ENCODE assay signal across 2 cellular contexts in the genomic region with DNA sequence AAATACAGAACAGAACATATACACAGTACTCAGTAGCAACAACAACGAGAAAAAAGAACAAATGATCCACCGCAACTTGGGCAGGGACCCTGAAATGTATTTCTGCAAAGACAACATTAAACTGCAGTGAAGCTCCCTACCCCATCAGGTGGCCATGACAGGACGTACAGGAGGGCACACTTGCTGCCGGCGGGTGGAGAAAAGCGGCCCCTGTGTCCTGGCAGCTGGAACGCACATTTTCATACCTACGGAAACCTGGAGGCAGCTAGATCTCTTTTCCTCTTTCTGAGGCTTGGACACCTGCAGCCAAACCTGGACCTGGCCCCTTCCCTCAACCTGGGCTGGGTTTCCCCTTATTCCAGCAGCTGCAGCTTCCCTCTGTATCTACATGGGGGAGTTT.
TF ChIP-seq lines count a peak whose summit lies in the region.

No MANE protein-coding gene starts in this region.

TF ChIP-seq in GM23338, 12 proteins besides CTCF, POLR2A, EP300 and RAD21 (continues in another document):
- TF ChIP-seq POLR2AphosphoS5 (IDR thresholded peaks at IDR 0.05; ENCODE audit: low read depth) (no peak), STAT1 (IDR thresholded peaks at IDR 0.05; ENCODE audit: unreplicated experiment) (no peak), ZNF331 (CRISPR knock-in tag; IDR thresholded peaks at IDR 0.05; ENCODE audit: low read depth) (no peak), EZH2 (IDR thresholded peaks at IDR 0.05; ENCODE audit: low read depth, unreplicated experiment) (no peak), CREB1 (CRISPR knock-in tag; IDR thresholded peaks at IDR 0.05; ENCODE audit: low read depth) (no peak), ZNF114 (CRISPR knock-in tag; IDR thresholded peaks at IDR 0.05) (no peak), NANOG (IDR thresholded peaks at IDR 0.05; ENCODE audit: borderline replicate concordance) (no peak), JUNB (IDR thresholded peaks at IDR 0.05; ENCODE audit: unreplicated experiment) (no peak), EZH2phosphoT487 (IDR thresholded peaks at IDR 0.05; ENCODE audit: unreplicated experiment) (no peak)
- TF ChIP-seq, protein P1, sequence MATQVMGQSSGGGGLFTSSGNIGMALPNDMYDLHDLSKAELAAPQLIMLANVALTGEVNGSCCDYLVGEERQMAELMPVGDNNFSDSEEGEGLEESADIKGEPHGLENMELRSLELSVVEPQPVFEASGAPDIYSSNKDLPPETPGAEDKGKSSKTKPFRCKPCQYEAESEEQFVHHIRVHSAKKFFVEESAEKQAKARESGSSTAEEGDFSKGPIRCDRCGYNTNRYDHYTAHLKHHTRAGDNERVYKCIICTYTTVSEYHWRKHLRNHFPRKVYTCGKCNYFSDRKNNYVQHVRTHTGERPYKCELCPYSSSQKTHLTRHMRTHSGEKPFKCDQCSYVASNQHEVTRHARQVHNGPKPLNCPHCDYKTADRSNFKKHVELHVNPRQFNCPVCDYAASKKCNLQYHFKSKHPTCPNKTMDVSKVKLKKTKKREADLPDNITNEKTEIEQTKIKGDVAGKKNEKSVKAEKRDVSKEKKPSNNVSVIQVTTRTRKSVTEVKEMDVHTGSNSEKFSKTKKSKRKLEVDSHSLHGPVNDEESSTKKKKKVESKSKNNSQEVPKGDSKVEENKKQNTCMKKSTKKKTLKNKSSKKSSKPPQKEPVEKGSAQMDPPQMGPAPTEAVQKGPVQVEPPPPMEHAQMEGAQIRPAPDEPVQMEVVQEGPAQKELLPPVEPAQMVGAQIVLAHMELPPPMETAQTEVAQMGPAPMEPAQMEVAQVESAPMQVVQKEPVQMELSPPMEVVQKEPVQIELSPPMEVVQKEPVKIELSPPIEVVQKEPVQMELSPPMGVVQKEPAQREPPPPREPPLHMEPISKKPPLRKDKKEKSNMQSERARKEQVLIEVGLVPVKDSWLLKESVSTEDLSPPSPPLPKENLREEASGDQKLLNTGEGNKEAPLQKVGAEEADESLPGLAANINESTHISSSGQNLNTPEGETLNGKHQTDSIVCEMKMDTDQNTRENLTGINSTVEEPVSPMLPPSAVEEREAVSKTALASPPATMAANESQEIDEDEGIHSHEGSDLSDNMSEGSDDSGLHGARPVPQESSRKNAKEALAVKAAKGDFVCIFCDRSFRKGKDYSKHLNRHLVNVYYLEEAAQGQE (IDR thresholded peaks at IDR 0.05; ENCODE audit: unreplicated experiment), result no peak
- TF ChIP-seq, protein P2, sequence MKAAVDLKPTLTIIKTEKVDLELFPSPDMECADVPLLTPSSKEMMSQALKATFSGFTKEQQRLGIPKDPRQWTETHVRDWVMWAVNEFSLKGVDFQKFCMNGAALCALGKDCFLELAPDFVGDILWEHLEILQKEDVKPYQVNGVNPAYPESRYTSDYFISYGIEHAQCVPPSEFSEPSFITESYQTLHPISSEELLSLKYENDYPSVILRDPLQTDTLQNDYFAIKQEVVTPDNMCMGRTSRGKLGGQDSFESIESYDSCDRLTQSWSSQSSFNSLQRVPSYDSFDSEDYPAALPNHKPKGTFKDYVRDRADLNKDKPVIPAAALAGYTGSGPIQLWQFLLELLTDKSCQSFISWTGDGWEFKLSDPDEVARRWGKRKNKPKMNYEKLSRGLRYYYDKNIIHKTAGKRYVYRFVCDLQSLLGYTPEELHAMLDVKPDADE (IDR thresholded peaks at IDR 0.05), result no peak

TF ChIP-seq in GM12878, 131 proteins besides CTCF, POLR2A, EP300 and RAD21:
- TF ChIP-seq IKZF1 (conservative IDR thresholded peaks at IDR 0.05), result 0 out of 2 replicates have a peak, but pooled peaks have one; percentile 28
- TF ChIP-seq ATF7 (IDR thresholded peaks at IDR 0.05; ENCODE audit: low read depth), result no peak
- TF ChIP-seq, protein P3, sequence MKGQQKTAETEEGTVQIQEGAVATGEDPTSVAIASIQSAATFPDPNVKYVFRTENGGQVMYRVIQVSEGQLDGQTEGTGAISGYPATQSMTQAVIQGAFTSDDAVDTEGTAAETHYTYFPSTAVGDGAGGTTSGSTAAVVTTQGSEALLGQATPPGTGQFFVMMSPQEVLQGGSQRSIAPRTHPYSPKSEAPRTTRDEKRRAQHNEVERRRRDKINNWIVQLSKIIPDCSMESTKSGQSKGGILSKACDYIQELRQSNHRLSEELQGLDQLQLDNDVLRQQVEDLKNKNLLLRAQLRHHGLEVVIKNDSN (IDR thresholded peaks at IDR 0.05; ENCODE audit: borderline replicate concordance, extremely low read length, insufficient read depth, low read depth, low read length), result no peak
- TF ChIP-seq MYC (IDR thresholded peaks at IDR 0.05; ENCODE audit: insufficient read depth, insufficient read length, insufficient replicate concordance, low read length, severe bottlenecking), result no peak
